ENCODE assay signal across 16 cellular contexts in genomic region chr15:75172168-75172841, GRCh38. TPM values are rescaled to one million over a fixed set of nuclear protein-coding genes. Genes with fewer than 3 reads are reported as not detected.
DNase-seq lines count a peak whose midpoint lies in the region; ATAC-seq, FAIRE-seq and TF ChIP-seq lines count a peak whose summit lies in the region.
"Had no signal": no experiment of that assay in that cellular context is flagged by ENCODE, and none has a peak within 500 bp of the region (broad histone marks: within the 10 kb centered on the region; RNA-seq: fewer than 3 reads in every experiment).

No MANE protein-coding gene starts in this region.

- no peak for TF ChIP-seq CTCF in HepG2 (CRISPR knock-in tag; IDR thresholded peaks at IDR 0.05)
- no peak for TF ChIP-seq CTCF in right lobe of liver (IDR thresholded peaks at IDR 0.05)
- no peak for TF ChIP-seq CTCF in GM12878 (IDR thresholded peaks at IDR 0.05 in 2 of 3, conservative IDR thresholded peaks at IDR 0.05 in 1 of 3; ENCODE audit: control insufficient read depth in 2 of 3, extremely low read depth in 1 of 3, insufficient read depth in 1 of 3, low read depth in 3 of 3, low read length in 3 of 3)
- no peak for TF ChIP-seq CTCF in upper lobe of right lung (IDR thresholded peaks at IDR 0.05)
- TF ChIP-seq CTCF in progenitor cell of endocrine pancreas (IDR thresholded peaks at IDR 0.05; ENCODE audit: unreplicated experiment): no peak

- H3K79me2 ChIP-seq in HepG2 (ENCODE audit: insufficient read depth, low read length) (no peaks in the 10 kb centered on the region), GM12878 (ENCODE audit: control insufficient read depth, insufficient read depth, low read length) (no peaks in the 10 kb centered on the region)

- no peak for FAIRE-seq in HepG2 (lab: Jason Lieb, UNC)
- FAIRE-seq in GM12878 (lab: Jason Lieb, UNC): no peak

- H3K9ac ChIP-seq in HepG2 (ENCODE audit: insufficient read depth, low read depth, low read length) (no peak overlapping the region), GM12878 (ENCODE audit: control insufficient read depth, insufficient read depth, low read length) (no peak overlapping the region)

- no peak overlapping the region for H3K4me3 Mint-ChIP-seq in progenitor cell of endocrine pancreas (ENCODE audit: low read depth)
- H3K4me3 Mint-ChIP-seq: IgD-negative memory B cell had no signal

- no TSS peak for BruUV-seq in HepG2 (replicated peaks; lab: Mats Ljungman, UMichigan)
- no TSS peak for BruUV-seq in GM12878 (replicated peaks; lab: Mats Ljungman, UMichigan)

- TF ChIP-seq POLR2A in HepG2 (IDR thresholded peaks at IDR 0.05; ENCODE audit: insufficient read depth in 1 of 2, low read depth in 2 of 2, low read length in 2 of 2): no peak
- TF ChIP-seq POLR2A in right lobe of liver (IDR thresholded peaks at IDR 0.05): no peak
- no peak for TF ChIP-seq POLR2A in GM12878 (IDR thresholded peaks at IDR 0.05; ENCODE audit: low read depth, low read length)

- no peak overlapping the region for H3K4me2 ChIP-seq in HepG2 (ENCODE audit: low read depth, low read length)
- no peak overlapping the region; the same call in 1 of the 2 replicates for H3K4me2 ChIP-seq in GM12878 (ENCODE audit: control insufficient read depth, insufficient read depth)

- H3K4me1 Mint-ChIP-seq in progenitor cell of endocrine pancreas (ENCODE audit: low read depth): peaks cover 10% of the 10 kb centered on the region

- POLR2A ChIA-PET in HepG2 (lab: Yijun Ruan, JAX): interaction anchor here (1.0 kb wide), 1 partner anchor 10 kb away, joined by 3 read pairs; no protein-coding TSS in a partner anchor
- POLR2A ChIA-PET in GM12878 (lab: Charles Lee): no interaction called here

- peaks cover 4% of the 10 kb centered on the region for H3K9me3 Mint-ChIP-seq in progenitor cell of endocrine pancreas (ENCODE audit: low read depth)
- H3K9me3 Mint-ChIP-seq: IgD-negative memory B cell had no signal

- TF ChIP-seq RAD21 in HepG2 (CRISPR knock-in tag; IDR thresholded peaks at IDR 0.05) (no peak), GM12878 (IDR thresholded peaks at IDR 0.05; ENCODE audit: insufficient read depth, low read depth, low read length) (no peak)

- intact Hi-C loops in HepG2 (cut with micrococcal nuclease; ENCODE audit: unreplicated experiment) (no loop called here), right lobe of liver (cut with DNase I) (no loop called here), GM12878 (cut with micrococcal nuclease; ENCODE audit: unreplicated experiment) (no loop called here), upper lobe of right lung (cut with DNase I) (no loop called here)

- H3K4me1 ChIP-seq in HepG2 (ENCODE audit: insufficient read depth, low read length) (peaks cover 72% of the 10 kb centered on the region), right lobe of liver (peaks cover 0 to 9% (median 2%) of the 10 kb centered on the region in 4 donors), GM12878 (ENCODE audit: control insufficient read depth, insufficient read depth, low read length) (peaks cover 25% of the 10 kb centered on the region), upper lobe of right lung (peaks cover 38% of the 10 kb centered on the region)

- DNase-seq in HepG2 (ENCODE audit: low spot score) (no peak), right lobe of liver (no peak), NCI-H524 (lab: John Stamatoyannopoulos, UW) (peak; percentile 86 to 94), GM12878 (ENCODE audit: low read depth, low spot score) (no peak), upper lobe of right lung (peak; percentile 27), progenitor cell of endocrine pancreas (ENCODE audit: low spot score, unreplicated experiment) (no peak), substantia nigra (lab: John Stamatoyannopoulos, UW) (no peak)
- DNase-seq: activated CD4-positive, CD25-positive, alpha-beta regulatory T cell treated with anti-CD3 and anti-CD28 coated beads, Interleukin-2, amount 50 U/mL, for 72 hours; activated naive CD4-positive, alpha-beta T cell treated with Interleukin-2 at 50 U/mL for 16 hours; left lung; NCI-H1105 treated with DMSO at 0.1 percent for 48 hours; Right ventricle myocardium superior had no signal

- H3K4me3 ChIP-seq in HepG2 (replicated peaks in 1 of 3; ENCODE audit: insufficient read depth in 1 of 3, low read depth in 2 of 3, low read length in 3 of 3): no peak overlapping the region
- no peak overlapping the region for H3K4me3 ChIP-seq in right lobe of liver
- no peak overlapping the region for H3K4me3 ChIP-seq in GM12878
- H3K4me3 ChIP-seq in upper lobe of right lung: no peak overlapping the region
- H3K4me3 ChIP-seq: coronary artery, left lung, vagina had no signal

- SMC1A ChIA-PET in GM12878 (lab: Charles Lee; ENCODE audit: uncharacterized antibody, unreplicated experiment): no interaction called here

- WGBS in HepG2 (ENCODE audit: low lambda C conversion rate): 74% methylated on average over 6 of the region's 8 CpGs
- WGBS in right lobe of liver (ENCODE audit: insufficient coverage, low coverage, low lambda C conversion rate, missing lambda C conversion rate): 85% methylated on average over 2 of the region's 8 CpGs
- 69% methylated on average over 8 of the region's 8 CpGs for WGBS in GM12878 (ENCODE audit: insufficient coverage, insufficient replicate concordance, low lambda C conversion rate, missing lambda C conversion rate)

- H3K27me3 ChIP-seq in HepG2 (ENCODE audit: control insufficient read depth in 1 of 2, insufficient read depth in 2 of 2, low read length in 2 of 2) (no peaks in the 10 kb centered on the region; a peak in 1 of 5 replicates), right lobe of liver (no peaks in the 10 kb centered on the region), GM12878 (replicated peaks in 1 of 2; ENCODE audit: control insufficient read depth in 2 of 2, insufficient read depth in 2 of 2, low read length in 1 of 2) (no peaks in the 10 kb centered on the region), upper lobe of right lung (no peaks in the 10 kb centered on the region)
- H3K27me3 ChIP-seq: left lung, vagina had no signal

- ATAC-seq in HepG2 (peak; percentile 35), right lobe of liver (no peak), GM12878 (no peak), upper lobe of right lung (no peak), GM21447 (IDR thresholded peaks at IDR 0.05; ENCODE audit: unreplicated experiment) (no peak)

- H3K27ac ChIP-seq in HepG2 (ENCODE audit: extremely low read length, insufficient read depth, low read length) (no peak overlapping the region), right lobe of liver (no peak overlapping the region), GM12878 (ENCODE audit: control insufficient read depth, insufficient read depth) (peak overlapping the region; percentile 37; the same call in 1 of the 2 replicates), upper lobe of right lung (no peak overlapping the region), substantia nigra (ENCODE audit: low read depth, low read length, poor library complexity, severe bottlenecking) (no peak overlapping the region)
- H3K27ac ChIP-seq: vagina had no signal

- no peak for TF ChIP-seq EP300 in HepG2 (IDR thresholded peaks at IDR 0.05; ENCODE audit: low read depth in 2 of 2, low read length in 2 of 2)
- TF ChIP-seq EP300 in HepG2 (CRISPR knock-in tag; IDR thresholded peaks at IDR 0.05; ENCODE audit: borderline replicate concordance): no peak
- no peak for TF ChIP-seq EP300 in GM12878 (IDR thresholded peaks at IDR 0.05; ENCODE audit: borderline replicate concordance in 1 of 2, control insufficient read depth in 1 of 2, low read depth in 2 of 2, low read length in 2 of 2)

- H3K27me3 Mint-ChIP-seq in progenitor cell of endocrine pancreas: no peaks in the 10 kb centered on the region

- CTCF ChIA-PET in HepG2 (lab: Yijun Ruan, JAX; ENCODE audit: low intra/inter-chr PET ratio, low total read pairs) (no interaction called here), GM12878 (lab: Yijun Ruan, JAX) (no interaction called here)

- H2AFZ ChIP-seq in HepG2 (ENCODE audit: low read length) (no peak overlapping the region), GM12878 (ENCODE audit: control insufficient read depth, low read depth, low read length) (no peak overlapping the region)

- in situ Hi-C loops in HepG2 (cut with HindIII; ENCODE audit: extremely low pct_ligation_motif_present, low pct_unique_long_range_greater_than_20kb): no loop called here
- in situ Hi-C loops in GM12878 (cut with MboI): no loop called here

- H3K36me3 Mint-ChIP-seq in progenitor cell of endocrine pancreas (ENCODE audit: insufficient read depth): no peaks in the 10 kb centered on the region
- H3K36me3 Mint-ChIP-seq: IgD-negative memory B cell had no signal

- no peak overlapping the region for H3K27ac Mint-ChIP-seq in progenitor cell of endocrine pancreas

- RAD21 ChIA-PET in GM12878 (lab: Charles Lee; ENCODE audit: unreplicated experiment): no interaction called here

- H4K20me1 ChIP-seq in HepG2 (ENCODE audit: insufficient read depth, low read length): no peaks in the 10 kb centered on the region
- no peaks in the 10 kb centered on the region for H4K20me1 ChIP-seq in GM12878 (ENCODE audit: control insufficient read depth, insufficient read depth)

- no peaks in the 10 kb centered on the region; the same call in 1 of the 2 replicates for H3K9me3 ChIP-seq in HepG2 (ENCODE audit: low read length)
- no peaks in the 10 kb centered on the region for H3K9me3 ChIP-seq in right lobe of liver
- no peaks in the 10 kb centered on the region; the same call in 2 of the 3 replicates for H3K9me3 ChIP-seq in GM12878 (replicated peaks; ENCODE audit: control insufficient read depth, insufficient read depth, low read length)
- no peaks in the 10 kb centered on the region for H3K9me3 ChIP-seq in upper lobe of right lung
- H3K9me3 ChIP-seq: left lung, vagina had no signal

- no peaks in the 10 kb centered on the region for H3K36me3 ChIP-seq in HepG2 (replicated peaks in 1 of 2; ENCODE audit: control insufficient read depth in 1 of 2, insufficient read depth in 2 of 2, low read length in 2 of 2)
- no peaks in the 10 kb centered on the region for H3K36me3 ChIP-seq in right lobe of liver
- H3K36me3 ChIP-seq in GM12878 (ENCODE audit: control insufficient read depth in 2 of 2, insufficient read depth in 2 of 2, low read length in 1 of 2): no peaks in the 10 kb centered on the region
- no peaks in the 10 kb centered on the region for H3K36me3 ChIP-seq in upper lobe of right lung
- H3K36me3 ChIP-seq: left lung, vagina had no signal

RNA-seq across cellular contexts. Expression of gene C15orf39, which starts 29.4 kb away (rescaled TPM):
- total RNA-seq in HepG2 (2016; rRNA removed; fragmentation: Illumina TruSeq; extraction: Trizol) (13.5 and 17.5 TPM in 2 replicates), right lobe of liver (1 to 10 TPM; 3.6 to 9.4 (median 5.8) TPM), GM12878 (2014; rRNA removed) (38.5 and 48.8 TPM in 2 replicates), GM12878 (2014; rRNA removed; fragmentation: Illumina TruSeq; extraction: Trizol) (15.2 and 18.1 TPM in 2 replicates), GM12878 (2021) (128 and 139 TPM in 2 replicates), upper lobe of right lung (33.3 TPM), progenitor cell of endocrine pancreas (80.0 and 83.4 TPM in 2 replicates)
- total RNA-seq in HepG2 (2016; cell fraction: cytosol; rRNA removed; fragmentation: Illumina TruSeq; extraction: Trizol; ENCODE audit: low read depth): 3.3 and 3.4 TPM in 2 replicates
- total RNA-seq in HepG2 (2016; cell fraction: insoluble cytoplasmic fraction; rRNA removed; fragmentation: Illumina TruSeq; extraction: Trizol): 14.9 and 16.1 TPM in 2 replicates
- 10.8 and 11.9 TPM in 2 replicates for total RNA-seq in HepG2 (2016; cell fraction: membrane; rRNA removed; fragmentation: Illumina TruSeq; extraction: Trizol)
- total RNA-seq in HepG2 (2016; cell fraction: nucleus; rRNA removed; fragmentation: Illumina TruSeq; extraction: Trizol): 15.0 and 15.3 TPM in 2 replicates
- polyA plus RNA-seq in HepG2 (2011; rRNA removed) (6.2 and 8.1 TPM in 2 replicates), GM12878 (2011; rRNA removed) (3.2 and 10.2 TPM in 2 replicates), GM12878 (2014; fragmentation: Illumina TruSeq; extraction: Trizol) (10.5 and 31.2 TPM in 2 replicates), GM12878 (2014; fragmentation: Nextera tagmentation; extraction: Ambion mirVana) (1 to 10 TPM; 2.3 to 4.9 TPM), GM12878 (2014; rRNA removed) (40.6 and 54.3 TPM in 2 replicates), GM12878 (2016; fragmentation: Nextera tagmentation; extraction: Ambion mirVana) (10 to 100 TPM; 34.7 to 39.0 TPM)
- 3.4 and 5.1 TPM in 2 replicates for polyA plus RNA-seq in HepG2 (2011; cell fraction: cytosol; rRNA removed)
- polyA plus RNA-seq in HepG2 (2011; cell fraction: nucleus; rRNA removed): 22.0 and 24.2 TPM in 2 replicates
- 14.6 and 19.5 TPM in 2 replicates for polyA plus RNA-seq in HepG2 (2012)
- polyA plus RNA-seq in HepG2 (2016; cell fraction: cytosol; fragmentation: Illumina TruSeq; extraction: Trizol; ENCODE audit: low read depth): 1.9 and 2.1 TPM in 2 replicates
- 20.1 and 30.7 TPM in 2 replicates for polyA plus RNA-seq in HepG2 (2016; cell fraction: insoluble cytoplasmic fraction; fragmentation: Illumina TruSeq; extraction: Trizol; ENCODE audit: low read depth)
- 5.4 and 6.0 TPM in 2 replicates for polyA plus RNA-seq in HepG2 (2016; cell fraction: membrane; fragmentation: Illumina TruSeq; extraction: Trizol; ENCODE audit: low read depth)
- 23.1 and 30.5 TPM in 2 replicates for polyA plus RNA-seq in HepG2 (2016; cell fraction: nucleus; fragmentation: Illumina TruSeq; extraction: Trizol; ENCODE audit: insufficient read depth, low read depth)
- 26.0 and 33.5 TPM in 2 replicates for polyA minus RNA-seq in HepG2 (2011; rRNA and poly(A)+ RNA removed; ENCODE audit: low replicate concordance)
- 17.1 and 17.5 TPM in 2 replicates for polyA minus RNA-seq in HepG2 (2011; cell fraction: cytosol; rRNA and poly(A)+ RNA removed)
- 20.3 and 23.0 TPM in 2 replicates for polyA minus RNA-seq in HepG2 (2011; cell fraction: nucleus; rRNA and poly(A)+ RNA removed)
- total RNA-seq in GM12878 (2013; cell fraction: nucleolus; rRNA removed): 108 and 121 TPM in 2 replicates
- 33.7 TPM for polyA plus RNA-seq in GM12878 (2011; ENCODE audit: low read depth)
- polyA plus RNA-seq in GM12878 (2011; cell fraction: cytosol; rRNA removed): 15.1 and 18.0 TPM in 2 replicates
- 44.7 and 61.7 TPM in 2 replicates for polyA plus RNA-seq in GM12878 (2011; cell fraction: nucleus; rRNA removed)
- 64.9 and 75.4 TPM in 2 replicates for polyA plus RNA-seq in GM12878 (2012)
- polyA minus RNA-seq in GM12878 (2011; rRNA and poly(A)+ RNA removed): 29.1 and 50.3 TPM in 2 replicates
- polyA minus RNA-seq in GM12878 (2011; cell fraction: cytosol; rRNA and poly(A)+ RNA removed): 37.0 and 37.7 TPM in 2 replicates
- polyA minus RNA-seq in GM12878 (2011; cell fraction: nucleus; rRNA and poly(A)+ RNA removed): 39.8 and 79.0 TPM in 2 replicates

Comparison
In these comparisons a context has a peak if more than half of its experiments do, and no peak if none do; other contexts are left out.
1. DNase-seq: peak in NCI-H524 (2 of 2) and upper lobe of right lung (single experiment); none in HepG2 (single experiment), right lobe of liver (0 of 3), GM12878 (single experiment), progenitor cell of endocrine pancreas (single experiment) and substantia nigra (0 of 49).